Comparison of ENCODE assay signal across 10 cellular contexts in genomic region chr7:21526007-21526406, GRCh38. TPM values are rescaled to one million over a fixed set of nuclear protein-coding genes. Genes with fewer than 3 reads are reported as not detected.
DNase-seq lines count a peak whose midpoint lies in the region; ATAC-seq and TF ChIP-seq lines count a peak whose summit lies in the region.
"Had no signal": no experiment of that assay in that cellular context is flagged by ENCODE, and none has a peak within 500 bp of the region (broad histone marks: within the 10 kb centered on the region; RNA-seq: fewer than 3 reads in every experiment).

No MANE protein-coding gene starts in this region.

- H3K27ac Mint-ChIP-seq in activated CD4-positive, alpha-beta T cell treated with anti-CD3 and anti-CD28 coated beads, Interleukin-2, amount 10 ng/mL, durations not matched to agents 24 days and 14 days = no peak overlapping the region
- no peak overlapping the region for H3K27ac Mint-ChIP-seq in activated CD4-positive, alpha-beta T cell treated with anti-CD3 and anti-CD28 coated beads for 36 hours
- H3K27ac Mint-ChIP-seq: activated T-helper 17 cell treated with anti-CD3 and anti-CD28 coated beads, Interleukin-2, amount 50 U/mL, for 72 hours had no signal

- H3K9me3 ChIP-seq in OCI-LY3 (ENCODE audit: insufficient read depth, low read length) = no peaks in the 10 kb centered on the region
- no peaks in the 10 kb centered on the region for H3K9me3 ChIP-seq in esophagus muscularis mucosa
- peaks cover 0 to 5% (median 0%) of the 10 kb centered on the region in 4 donors for H3K9me3 ChIP-seq in stomach

- H3K4me3 Mint-ChIP-seq in activated CD4-positive, alpha-beta T cell treated with anti-CD3 and anti-CD28 coated beads, Interleukin-2, amount 10 ng/mL, durations not matched to agents 24 days and 14 days = no peak overlapping the region
- H3K4me3 Mint-ChIP-seq in activated CD4-positive, alpha-beta T cell treated with anti-CD3 and anti-CD28 coated beads for 36 hours = no peak overlapping the region
- H3K4me3 Mint-ChIP-seq: activated T-helper 17 cell treated with anti-CD3 and anti-CD28 coated beads, Interleukin-2, amount 50 U/mL, for 72 hours had no signal

- no peak overlapping the region for H3K9ac ChIP-seq in OCI-LY3 (ENCODE audit: low read length)

- H3K4me3 ChIP-seq in OCI-LY3 (ENCODE audit: low read length) (no peak overlapping the region), esophagus muscularis mucosa (no peak overlapping the region), stomach (no peak overlapping the region)
- H3K4me3 ChIP-seq: SJCRH30 had no signal

- H3K27ac ChIP-seq in OCI-LY3 (ENCODE audit: low read length) (no peak overlapping the region), esophagus muscularis mucosa (replicated peaks in 1 of 4) (no peak overlapping the region), stomach (no peak overlapping the region)
- H3K27ac ChIP-seq: SJCRH30 had no signal

- H3K27me3 Mint-ChIP-seq in activated CD4-positive, alpha-beta T cell treated with anti-CD3 and anti-CD28 coated beads, Interleukin-2, amount 10 ng/mL, durations not matched to agents 24 days and 14 days = peaks cover 19% of the 10 kb centered on the region
- no peaks in the 10 kb centered on the region for H3K27me3 Mint-ChIP-seq in activated CD4-positive, alpha-beta T cell treated with anti-CD3 and anti-CD28 coated beads for 36 hours
- H3K27me3 Mint-ChIP-seq: activated T-helper 17 cell treated with anti-CD3 and anti-CD28 coated beads, Interleukin-2, amount 50 U/mL, for 72 hours had no signal

- no peaks in the 10 kb centered on the region for H3K36me3 ChIP-seq in OCI-LY3 (replicated peaks; ENCODE audit: low read depth, low read length)
- no peaks in the 10 kb centered on the region for H3K36me3 ChIP-seq in esophagus muscularis mucosa
- H3K36me3 ChIP-seq in stomach = no peaks in the 10 kb centered on the region
- H3K36me3 ChIP-seq: SJCRH30 had no signal

- H4K20me1 ChIP-seq in OCI-LY3 (ENCODE audit: insufficient read depth, low read length) = no peaks in the 10 kb centered on the region

- H3K4me1 Mint-ChIP-seq in activated CD4-positive, alpha-beta T cell treated with anti-CD3 and anti-CD28 coated beads, Interleukin-2, amount 10 ng/mL, durations not matched to agents 24 days and 14 days = no peaks in the 10 kb centered on the region
- H3K4me1 Mint-ChIP-seq in activated CD4-positive, alpha-beta T cell treated with anti-CD3 and anti-CD28 coated beads for 36 hours = no peaks in the 10 kb centered on the region
- H3K4me1 Mint-ChIP-seq: activated T-helper 17 cell treated with anti-CD3 and anti-CD28 coated beads, Interleukin-2, amount 50 U/mL, for 72 hours had no signal

- peak; percentile 68 for DNase-seq in activated CD4-positive, alpha-beta T cell treated with anti-CD3 and anti-CD28 coated beads, Interleukin-2, amount 10 ng/mL, durations not matched to agents 24 days and 14 days
- no peak for DNase-seq in activated CD4-positive, alpha-beta T cell treated with anti-CD3 and anti-CD28 coated beads for 1 hour
- DNase-seq in esophagus muscularis mucosa (ENCODE audit: extremely low spot score) = no peak
- no peak for DNase-seq in stomach
- no peak for DNase-seq in posterior cingulate gyrus
- no peak for DNase-seq in activated CD4-positive, alpha-beta T cell treated with anti-CD3 and anti-CD28 coated beads for 36 hours
- no peak for DNase-seq in superior temporal gyrus (ENCODE audit: extremely low spot score)

- intact Hi-C loops in activated CD4-positive, alpha-beta T cell treated with anti-CD3 and anti-CD28 coated beads, Interleukin-2, amount 10 ng/mL, durations not matched to agents 24 days and 14 days (cut with micrococcal nuclease) = loop anchor here (5.0 kb wide), 1 partner anchor 264 kb away; no protein-coding TSS in a partner anchor
- intact Hi-C loops in esophagus muscularis mucosa (cut with DNase I) = no loop called here
- intact Hi-C loops in stomach (cut with DNase I; ENCODE audit: low total_unique reads) = no loop called here
- intact Hi-C loops in posterior cingulate gyrus (cut with DNase I) = no loop called here
- intact Hi-C loops in activated CD4-positive, alpha-beta T cell treated with anti-CD3 and anti-CD28 coated beads for 36 hours (cut with DNase I, micrococcal nuclease) = loop anchor here (1.0 to 5.0 kb wide), 2 partner anchors 264 to 270 kb away; no protein-coding TSS in a partner anchor

- no peak overlapping the region for H3K4me2 ChIP-seq in OCI-LY3 (ENCODE audit: low read length)

- TF ChIP-seq EP300 in esophagus muscularis mucosa (IDR thresholded peaks at IDR 0.05) (no peak), stomach (IDR thresholded peaks at IDR 0.05) (no peak)

- TF ChIP-seq CTCF in OCI-LY3 (IDR thresholded peaks at IDR 0.05; ENCODE audit: low read depth, low read length) = peak; percentile 40
- peak; percentile 32 to 51 (median 34) for TF ChIP-seq CTCF in esophagus muscularis mucosa (IDR thresholded peaks at IDR 0.05)
- TF ChIP-seq CTCF in stomach (IDR thresholded peaks at IDR 0.05) = peak in 4 of 7 experiments; percentile 6 to 34 (median 18)

- POLR2A ChIA-PET in activated CD4-positive, alpha-beta T cell treated with anti-CD3 and anti-CD28 coated beads for 36 hours (lab: Charles Lee) = no interaction called here

- H3K9me3 Mint-ChIP-seq in activated CD4-positive, alpha-beta T cell treated with anti-CD3 and anti-CD28 coated beads, Interleukin-2, amount 10 ng/mL, durations not matched to agents 24 days and 14 days = peaks cover 4% of the 10 kb centered on the region
- no peaks in the 10 kb centered on the region for H3K9me3 Mint-ChIP-seq in activated CD4-positive, alpha-beta T cell treated with anti-CD3 and anti-CD28 coated beads for 36 hours (ENCODE audit: low read depth)
- H3K9me3 Mint-ChIP-seq: activated T-helper 17 cell treated with anti-CD3 and anti-CD28 coated beads, Interleukin-2, amount 50 U/mL, for 72 hours had no signal

- no peak for TF ChIP-seq POLR2A in esophagus muscularis mucosa (IDR thresholded peaks at IDR 0.05; ENCODE audit: low read depth)
- TF ChIP-seq POLR2A in stomach (IDR thresholded peaks at IDR 0.05) = no peak

- H2AFZ ChIP-seq in OCI-LY3 (ENCODE audit: low read depth, low read length) = no peak overlapping the region

- H3K79me2 ChIP-seq in OCI-LY3 (ENCODE audit: low read length) = no peaks in the 10 kb centered on the region

- ATAC-seq in activated CD4-positive, alpha-beta T cell treated with anti-CD3 and anti-CD28 coated beads for 36 hours = no peak
- ATAC-seq: activated T-helper 17 cell treated with anti-CD3 and anti-CD28 coated beads, Interleukin-2, amount 50 U/mL, for 72 hours had no signal

- peaks cover 3% of the 10 kb centered on the region; the same call in 1 of the 2 replicates for H3K4me1 ChIP-seq in OCI-LY3 (ENCODE audit: low read length)
- H3K4me1 ChIP-seq in esophagus muscularis mucosa = no peaks in the 10 kb centered on the region
- H3K4me1 ChIP-seq in stomach = no peaks in the 10 kb centered on the region
- H3K4me1 ChIP-seq: SJCRH30 had no signal

- CTCF ChIA-PET in activated CD4-positive, alpha-beta T cell treated with anti-CD3 and anti-CD28 coated beads for 36 hours (lab: Charles Lee) = no interaction called here

- H3K36me3 Mint-ChIP-seq in activated CD4-positive, alpha-beta T cell treated with anti-CD3 and anti-CD28 coated beads, Interleukin-2, amount 10 ng/mL, durations not matched to agents 24 days and 14 days (ENCODE audit: low read depth) = no peaks in the 10 kb centered on the region
- H3K36me3 Mint-ChIP-seq in activated CD4-positive, alpha-beta T cell treated with anti-CD3 and anti-CD28 coated beads for 36 hours (ENCODE audit: low read depth) = no peaks in the 10 kb centered on the region

- H3K27me3 ChIP-seq in OCI-LY3 (ENCODE audit: low read depth, low read length) (no peaks in the 10 kb centered on the region), esophagus muscularis mucosa (no peaks in the 10 kb centered on the region), stomach (no peaks in the 10 kb centered on the region)
- H3K27me3 ChIP-seq: SJCRH30 had no signal

RNA-seq across cellular contexts. Expression of gene DNAH11, which starts 16.8 kb away (rescaled TPM):
- 3.0 and 6.1 TPM in 2 replicates for total RNA-seq in activated CD4-positive, alpha-beta T cell treated with anti-CD3 and anti-CD28 coated beads, Interleukin-2, amount 10 ng/mL, durations not matched to agents 24 days and 14 days
- total RNA-seq in esophagus muscularis mucosa (10 to 100 TPM in 3 of 4 donors, 1 to 10 TPM in 1; 8.7 to 16.6 (median 13.1) TPM), stomach (1 to 10 TPM in 1 of 5 donors, under 1 TPM in 3, not detected in 1; under 0.01 to 1.7 (median 0.59) TPM)
- 1 to 10 TPM in 1 of 3 donors, under 1 TPM in 2; under 0.01 to 2.6 (median 0.15) TPM for polyA plus RNA-seq in stomach
- 1 to 10 TPM; 4.2 to 4.3 TPM for total RNA-seq in activated CD4-positive, alpha-beta T cell treated with anti-CD3 and anti-CD28 coated beads for 36 hours

Comparison
In these comparisons a context has a peak if more than half of its experiments do, and no peak if none do; other contexts are left out.
1. intact Hi-C loops: an anchor here in activated CD4-positive, alpha-beta T cell treated with anti-CD3 and anti-CD28 coated beads, Interleukin-2, amount 10 ng/mL, durations not matched to agents 24 days and 14 days (5.0 kb wide) and activated CD4-positive, alpha-beta T cell treated with anti-CD3 and anti-CD28 coated beads for 36 hours (1.0 to 5.0 kb wide); none called in esophagus muscularis mucosa, stomach and posterior cingulate gyrus.